In the genomic region with DNA sequence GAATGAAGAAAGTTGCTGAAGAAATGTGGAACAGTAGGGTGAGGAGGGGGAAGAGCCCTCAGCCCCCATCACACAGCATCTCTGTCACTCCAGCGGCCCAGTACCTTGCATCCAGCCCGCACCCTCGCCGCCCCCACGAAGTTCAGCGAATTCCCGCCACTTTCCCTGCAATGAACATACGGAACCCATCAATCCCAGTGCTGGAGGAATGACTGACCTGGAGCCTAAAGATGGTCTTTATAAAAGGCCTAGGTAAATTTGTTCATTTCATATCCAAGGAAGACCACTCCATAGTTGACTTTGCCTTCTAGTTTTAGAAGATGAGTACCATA, we compare ENCODE assay signal across 8 cellular contexts. TPM values are rescaled to one million over a fixed set of nuclear protein-coding genes. Genes with fewer than 3 reads are reported as not detected.
DNase-seq lines count a peak whose midpoint lies in the region; ATAC-seq and TF ChIP-seq lines count a peak whose summit lies in the region.

No MANE protein-coding gene starts in this region.

- peak overlapping the region; percentile 91 for H3K27ac Mint-ChIP-seq in activated CD8-positive, alpha-beta memory T cell treated with anti-CD3 and anti-CD28 coated beads, Interleukin-2, amount 10 ng/mL, durations not matched to agents 7 days and 5 days
- peak overlapping the region; percentile 95 for H3K27ac Mint-ChIP-seq in activated naive CD8-positive, alpha-beta T cell

- H3K9me3 ChIP-seq in right lobe of liver (no peaks in the 10 kb centered on the region), tibial artery (no peaks in the 10 kb centered on the region)

- CTCF ChIA-PET in activated CD8-positive, alpha-beta memory T cell treated with anti-CD3 and anti-CD28 coated beads, Interleukin-2, amount 10 ng/mL, durations not matched to agents 7 days and 5 days (lab: Charles Lee): interaction anchor here (1.0 kb wide), 1 partner anchor 195 kb away, joined by 3 read pairs; no protein-coding TSS in a partner anchor

- peak overlapping the region in 1 of 3 donors; percentile 97 for H3K27ac ChIP-seq in right lobe of liver
- H3K27ac ChIP-seq in tibial artery: peak overlapping the region; percentile 97 to 99

- no peaks in the 10 kb centered on the region for H3K36me3 ChIP-seq in right lobe of liver
- H3K36me3 ChIP-seq in tibial artery: no peaks in the 10 kb centered on the region

- H3K27me3 Mint-ChIP-seq in activated CD8-positive, alpha-beta memory T cell treated with anti-CD3 and anti-CD28 coated beads, Interleukin-2, amount 10 ng/mL, durations not matched to agents 7 days and 5 days: no peaks in the 10 kb centered on the region
- H3K27me3 Mint-ChIP-seq in activated naive CD8-positive, alpha-beta T cell: no peaks in the 10 kb centered on the region

- no peak for ATAC-seq in activated CD8-positive, alpha-beta memory T cell treated with anti-CD3 and anti-CD28 coated beads, Interleukin-2, amount 10 ng/mL, durations not matched to agents 7 days and 5 days
- no peak for ATAC-seq in right lobe of liver
- ATAC-seq in activated CD4-positive, CD25-positive, alpha-beta regulatory T cell treated with anti-CD3 and anti-CD28 coated beads, Interleukin-2, amount 50 U/mL, for 24 hours: no peak

- 74% methylated on average over 8 of the region's 8 CpGs for WGBS in right lobe of liver (ENCODE audit: insufficient coverage, low coverage, low lambda C conversion rate, missing lambda C conversion rate)

- DNase-seq in activated CD8-positive, alpha-beta memory T cell treated with anti-CD3 and anti-CD28 coated beads, Interleukin-2, amount 10 ng/mL, durations not matched to agents 7 days and 5 days: no peak
- no peak for DNase-seq in activated CD8-positive, alpha-beta memory T cell treated with anti-CD3 and anti-CD28 coated beads for 24 hours
- DNase-seq in right lobe of liver (no peak), tibial artery (no peak), NCI-H2227 (lab: John Stamatoyannopoulos, UW; ENCODE audit: unreplicated experiment) (no peak), 8988T (no peak)

- H3K4me1 ChIP-seq in right lobe of liver (peaks cover 0 to 29% (median 1%) of the 10 kb centered on the region in 4 donors), tibial artery (peaks cover 0 to 26% (median 2%) of the 10 kb centered on the region in 4 donors)

- TF ChIP-seq POLR2A in right lobe of liver (IDR thresholded peaks at IDR 0.05): no peak

- H3K4me1 Mint-ChIP-seq in activated CD8-positive, alpha-beta memory T cell treated with anti-CD3 and anti-CD28 coated beads, Interleukin-2, amount 10 ng/mL, durations not matched to agents 7 days and 5 days: peaks cover 28% of the 10 kb centered on the region
- H3K4me1 Mint-ChIP-seq in activated naive CD8-positive, alpha-beta T cell (ENCODE audit: low read depth): peaks cover 36% of the 10 kb centered on the region

- no peaks in the 10 kb centered on the region for H3K9me3 Mint-ChIP-seq in activated CD8-positive, alpha-beta memory T cell treated with anti-CD3 and anti-CD28 coated beads, Interleukin-2, amount 10 ng/mL, durations not matched to agents 7 days and 5 days (ENCODE audit: low read depth)
- no peaks in the 10 kb centered on the region for H3K9me3 Mint-ChIP-seq in activated naive CD8-positive, alpha-beta T cell (ENCODE audit: low read depth)

- peaks cover 14% of the 10 kb centered on the region for H3K36me3 Mint-ChIP-seq in activated CD8-positive, alpha-beta memory T cell treated with anti-CD3 and anti-CD28 coated beads, Interleukin-2, amount 10 ng/mL, durations not matched to agents 7 days and 5 days
- H3K36me3 Mint-ChIP-seq in activated naive CD8-positive, alpha-beta T cell: no peaks in the 10 kb centered on the region

- TF ChIP-seq CTCF in right lobe of liver (IDR thresholded peaks at IDR 0.05) (no peak), tibial artery (IDR thresholded peaks at IDR 0.05) (no peak)

- H3K27me3 ChIP-seq in right lobe of liver (no peaks in the 10 kb centered on the region), tibial artery (no peaks in the 10 kb centered on the region)

- peak overlapping the region; percentile 83 to 98 (median 91) for H3K4me3 ChIP-seq in right lobe of liver
- H3K4me3 ChIP-seq in tibial artery: peak overlapping the region; percentile 81 to 99

- H3K4me3 Mint-ChIP-seq in activated CD8-positive, alpha-beta memory T cell treated with anti-CD3 and anti-CD28 coated beads, Interleukin-2, amount 10 ng/mL, durations not matched to agents 7 days and 5 days: peak overlapping the region; percentile 98
- peak overlapping the region; percentile 98 for H3K4me3 Mint-ChIP-seq in activated naive CD8-positive, alpha-beta T cell

- intact Hi-C loops in right lobe of liver (cut with DNase I): no loop called here
- intact Hi-C loops in tibial artery (cut with DNase I; ENCODE audit: low total_unique reads): loop anchor here (10.0 kb wide), 1 partner anchor 288 kb away; the partner anchor contains the start of gene EPC1

RNA-seq across cellular contexts. Expression of gene KIF5B, which starts 0.8 kb away (rescaled TPM):
- total RNA-seq in activated CD8-positive, alpha-beta memory T cell treated with anti-CD3 and anti-CD28 coated beads, Interleukin-2, amount 10 ng/mL, durations not matched to agents 7 days and 5 days: 10 to 100 TPM; 65.2 to 76.2 TPM
- total RNA-seq in right lobe of liver: 10 to 100 TPM; 12.8 to 44.4 (median 23.3) TPM
